In genomic region chr1:204357551-204357950, GRCh38 we compare ENCODE assay signal across 13 cellular contexts. TPM values are rescaled to one million over a fixed set of nuclear protein-coding genes. Genes with fewer than 3 reads are reported as not detected.
DNase-seq lines count a peak whose midpoint lies in the region; ATAC-seq and TF ChIP-seq lines count a peak whose summit lies in the region.
"Had no signal": no experiment of that assay in that cellular context is flagged by ENCODE, and none has a peak within 500 bp of the region (broad histone marks: within the 10 kb centered on the region; RNA-seq: fewer than 3 reads in every experiment).

No MANE protein-coding gene starts in this region.

- no peaks in the 10 kb centered on the region for H3K9me3 ChIP-seq in lung (ENCODE audit: control insufficient read depth in 2 of 2, insufficient read depth in 1 of 2, low read length in 1 of 2)
- no peaks in the 10 kb centered on the region for H3K9me3 ChIP-seq in transverse colon
- H3K9me3 ChIP-seq: breast epithelium had no signal

- DNase-seq in SIG-M5 treated with dmso at 0.1 percent for 504 hours (lab: John Stamatoyannopoulos, UW; ENCODE audit: unreplicated experiment), result peak; percentile 65
- no peak for DNase-seq in SIG-M5 (lab: John Stamatoyannopoulos, UW)
- peak; percentile 34 to 48 for DNase-seq in cardiac fibroblast (ENCODE audit: low read depth in 2 of 2)
- no peak for DNase-seq in lung (ENCODE audit: low spot score)
- no peak for DNase-seq in transverse colon
- no peak for DNase-seq in NCI-H1417 (lab: John Stamatoyannopoulos, UW)
- DNase-seq: EL; KG1; NCI-H526; stimulated activated CD4-positive, alpha-beta T cell treated with anti-CD3 and anti-CD28 coated beads, Interleukin-4, amount 100 ng/mL, for 1 hour had no signal

- intact Hi-C loops in transverse colon (cut with DNase I; ENCODE audit: low total_unique reads), result no loop called here

- WGBS in lung, 2 donors, result 37 to 67% methylated on average over 14 of the region's 14 CpGs
- 76% methylated on average over 14 of the region's 14 CpGs; no CpG with 5 or more reads in 1 of the 2 donors for WGBS in transverse colon (ENCODE audit: low coverage in 1 of 2), 2 donors

- H3K4me1 ChIP-seq in lung (ENCODE audit: control insufficient read depth in 2 of 2, insufficient read depth in 2 of 2, low read length in 2 of 2) (no peaks in the 10 kb centered on the region), transverse colon (peaks cover 0 to 3% (median 0%) of the 10 kb centered on the region in 4 donors)
- H3K4me1 ChIP-seq: breast epithelium had no signal

- ATAC-seq in lung (ENCODE audit: insufficient read depth, low FRiP score), result peak; percentile 32
- ATAC-seq in HG02571 (IDR thresholded peaks at IDR 0.05; ENCODE audit: unreplicated experiment), result no peak
- no peak for ATAC-seq in GM21723 (IDR thresholded peaks at IDR 0.05; ENCODE audit: unreplicated experiment)

- in situ Hi-C loops in transverse colon (cut with MboI; ENCODE audit: low pct_ligation_motif_present in 1 of 4, low pct_unique_long_range_greater_than_20kb in 1 of 4, low sequenced_read_pairs in 3 of 4), result loop anchor here (25.0 kb wide), 2 partner anchors 95 to 495 kb away; partner anchors contain the start of gene SNRPE (in 3 of the 4)

- TF ChIP-seq EP300 in transverse colon (IDR thresholded peaks at IDR 0.05; ENCODE audit: low read depth), result no peak

- TF ChIP-seq CTCF in cardiac fibroblast (IDR thresholded peaks at IDR 0.05; ENCODE audit: low read depth, low read length) (no peak), lung (IDR thresholded peaks at IDR 0.05; ENCODE audit: control extremely low read depth, extremely low read depth) (no peak), transverse colon (IDR thresholded peaks at IDR 0.05) (no peak)

- no peak overlapping the region for H3K27ac ChIP-seq in lung (ENCODE audit: low read depth in 1 of 2, low read length in 1 of 2)
- H3K27ac ChIP-seq in transverse colon, result peak overlapping the region; percentile 2 to 24 (median 14)
- H3K27ac ChIP-seq: breast epithelium had no signal

- H3K36me3 ChIP-seq in lung (ENCODE audit: control insufficient read depth in 2 of 2, insufficient read depth in 2 of 2, low read length in 2 of 2) (no peaks in the 10 kb centered on the region), transverse colon (no peaks in the 10 kb centered on the region)
- H3K36me3 ChIP-seq: breast epithelium had no signal

- no peaks in the 10 kb centered on the region for H3K27me3 ChIP-seq in lung (ENCODE audit: control insufficient read depth, insufficient read depth)
- no peaks in the 10 kb centered on the region for H3K27me3 ChIP-seq in transverse colon
- H3K27me3 ChIP-seq: breast epithelium had no signal

- H3K4me3 ChIP-seq in cardiac fibroblast (replicated peaks in 1 of 2; ENCODE audit: low read depth in 2 of 2, low read length in 2 of 2) (no peak overlapping the region), lung (no peak overlapping the region), transverse colon (no peak overlapping the region)
- H3K4me3 ChIP-seq: breast epithelium had no signal

- TF ChIP-seq POLR2A in transverse colon (IDR thresholded peaks at IDR 0.05), result no peak

RNA-seq across cellular contexts. Expression of gene PLEKHA6, which starts 2.2 kb away (rescaled TPM):
- total RNA-seq in lung, result 10 to 100 TPM in 1 of 2 donors, 1 to 10 TPM in 1; 2.8 to 10.5 TPM
- polyA plus RNA-seq in lung, result 1 to 10 TPM in 1 of 2 donors, under 1 TPM in 1; 0.88 to 3.8 TPM
- total RNA-seq in transverse colon, result 100 to 1,000 TPM in 1 of 4 donors, 10 to 100 TPM in 3; 58.7 to 209 (median 97.9) TPM

RNA-seq across cellular contexts. Expression of gene PPP1R15B, which starts 54.1 kb away (rescaled TPM):
- 10 to 100 TPM; 43.9 to 57.0 TPM for total RNA-seq in lung
- polyA plus RNA-seq in lung, result 10 to 100 TPM; 14.6 to 29.8 TPM
- total RNA-seq in transverse colon, result 10 to 100 TPM; 30.8 to 74.2 (median 54.5) TPM

Comparison
In these comparisons a context has a peak if more than half of its experiments do, and no peak if none do; other contexts are left out.
1. DNase-seq: peak in SIG-M5 treated with dmso at 0.1 percent for 504 hours (single experiment) and cardiac fibroblast (2 of 2); none in SIG-M5 (single experiment), lung (single experiment), transverse colon (single experiment) and NCI-H1417 (0 of 3).
2. H3K27ac ChIP-seq: peak in transverse colon (4 of 4); none in lung (0 of 2).
3. RNA of gene PLEKHA6, which starts 2.2 kb away (total RNA-seq): 58.7 to 209 TPM in transverse colon; 2.8 to 10.5 TPM in lung; every median in the first group is over 4 times any median in the second.